Comparison of ENCODE assay signal across 9 cellular contexts in genomic region chr5:95843733-95844223, GRCh38. TPM values are rescaled to one million over a fixed set of nuclear protein-coding genes. Genes with fewer than 3 reads are reported as not detected.
DNase-seq lines count a peak whose midpoint lies in the region; ATAC-seq and TF ChIP-seq lines count a peak whose summit lies in the region.
"Had no signal": no experiment of that assay in that cellular context is flagged by ENCODE, and none has a peak within 500 bp of the region (broad histone marks: within the 10 kb centered on the region; RNA-seq: fewer than 3 reads in every experiment).

No MANE protein-coding gene starts in this region.

- ATAC-seq in Right ventricle myocardium inferior (peak; percentile 34), right lobe of liver (peak; percentile 69 to 84 (median 77))

- DNase-seq in Right ventricle myocardium inferior (ENCODE audit: missing footprints): no peak
- no peak for DNase-seq in cardiac septum (ENCODE audit: low spot score)
- DNase-seq in amniotic epithelial cell (ENCODE audit: low read depth): peak; percentile 79
- peak; percentile 24 to 81 (median 73) for DNase-seq in right lobe of liver
- peak in 1 of 2 donors; percentile 88 for DNase-seq in vagina (ENCODE audit: extremely low spot score in 2 of 2)
- DNase-seq in GM10266 (ENCODE audit: extremely low spot score): no peak
- no peak for DNase-seq in HAP-1 (ENCODE audit: low spot score in 2 of 2)
- DNase-seq in SW 1271 (lab: John Stamatoyannopoulos, UW): no peak
- DNase-seq: DMS153 had no signal

- in situ Hi-C loops in HAP-1 (cut with MboI; ENCODE audit: low sequenced_read_pairs): loop anchor here (10.0 kb wide), 1 partner anchor 209 kb away; no protein-coding TSS in a partner anchor

- H3K4me3 ChIP-seq in right lobe of liver (peak overlapping the region in 2 of 3 donors; percentile 0 to 5), vagina (no peak overlapping the region), HAP-1 (no peak overlapping the region)

- H3K4me1 ChIP-seq in right lobe of liver: peaks cover 0 to 46% (median 13%) of the 10 kb centered on the region in 4 donors
- H3K4me1 ChIP-seq in vagina: peaks cover 19% of the 10 kb centered on the region
- no peaks in the 10 kb centered on the region for H3K4me1 ChIP-seq in HAP-1

- TF ChIP-seq POLR2A in right lobe of liver (IDR thresholded peaks at IDR 0.05): peak; percentile 98
- no peak for TF ChIP-seq POLR2A in vagina (IDR thresholded peaks at IDR 0.05)

- WGBS in right lobe of liver (ENCODE audit: insufficient coverage, low coverage, low lambda C conversion rate, missing lambda C conversion rate): 14% methylated on average over 3 of the region's 3 CpGs

- H3K27ac ChIP-seq in right lobe of liver: peak overlapping the region; percentile 77 to 97 (median 85)
- H3K27ac ChIP-seq in vagina: peak overlapping the region; percentile 52

- H3K9me3 ChIP-seq in right lobe of liver (no peaks in the 10 kb centered on the region), vagina (no peaks in the 10 kb centered on the region), HAP-1 (no peaks in the 10 kb centered on the region)

- H3K36me3 ChIP-seq in right lobe of liver (no peaks in the 10 kb centered on the region), vagina (no peaks in the 10 kb centered on the region), HAP-1 (replicated peaks) (no peaks in the 10 kb centered on the region)

- no peaks in the 10 kb centered on the region for H3K27me3 ChIP-seq in right lobe of liver
- no peaks in the 10 kb centered on the region for H3K27me3 ChIP-seq in vagina
- no peaks in the 10 kb centered on the region; the same call in 1 of the 2 replicates for H3K27me3 ChIP-seq in HAP-1 (ENCODE audit: low read depth)

- intact Hi-C loops in Right ventricle myocardium inferior (cut with DNase I) (loop anchor here (10.0 kb wide), 1 partner anchor 289 kb away; the partner anchor contains the start of genes ARSK and SKIC3), cardiac septum (cut with DNase I) (loop anchor here (2.0 to 5.0 kb wide), 3 partner anchors 111 to 199 kb away; partner anchors contain the start of gene RHOBTB3), right lobe of liver (cut with DNase I) (loop anchor here (5.0 to 10.0 kb wide), 3 partner anchors 59 to 196 kb away; partner anchors contain the start of gene RFESD (in 1 of the 2)), vagina (cut with DNase I) (loop anchor here (2.0 to 10.0 kb wide), 2 partner anchors 21 to 199 kb away; partner anchors contain the start of genes GLRX and RFESD)

- TF ChIP-seq CTCF in right lobe of liver (IDR thresholded peaks at IDR 0.05) (no peak), vagina (IDR thresholded peaks at IDR 0.05) (no peak), GM10266 (IDR thresholded peaks at IDR 0.05; ENCODE audit: control insufficient read depth, insufficient read depth, low read depth, missing control alignments) (no peak)

RNA-seq across cellular contexts. Expression of gene GLRX, which starts 21.3 kb away (rescaled TPM):
- 111 TPM for total RNA-seq in Right ventricle myocardium inferior
- 119 TPM for total RNA-seq in cardiac septum
- total RNA-seq in right lobe of liver: 100 to 1,000 TPM in 3 of 6 experiments, 10 to 100 TPM in 3; 40.2 to 228 (median 82.8) TPM
- total RNA-seq in vagina: 63.3 TPM

Comparison
In these comparisons a context has a peak if more than half of its experiments do, and no peak if none do; other contexts are left out.
1. DNase-seq: peak in amniotic epithelial cell (single experiment) and right lobe of liver (3 of 3); none in Right ventricle myocardium inferior (single experiment), cardiac septum (single experiment), GM10266 (single experiment), HAP-1 (0 of 2) and SW 1271 (0 of 2).
2. H3K4me3 ChIP-seq: peak in right lobe of liver (2 of 3); none in vagina (0 of 2) and HAP-1 (single experiment).